23 cellular contexts compared by ENCODE assay signal in genomic region chr2:184057910-184058309, GRCh38.
DNase-seq lines count a peak whose midpoint lies in the region; ATAC-seq, FAIRE-seq and TF ChIP-seq lines count a peak whose summit lies in the region.
"Had no signal": no experiment of that assay in that cellular context is flagged by ENCODE, and none has a peak within 500 bp of the region (broad histone marks: within the 10 kb centered on the region; RNA-seq: fewer than 3 reads in every experiment).

No MANE protein-coding gene starts in this region.

- H3K4me2 ChIP-seq in HepG2 (ENCODE audit: low read depth, low read length): no peak overlapping the region
- H3K4me2 ChIP-seq in K562 (ENCODE audit: insufficient read depth, low read length): no peak overlapping the region
- H3K4me2 ChIP-seq in MM.1S (ENCODE audit: low read depth, low read length): no peak overlapping the region
- H3K4me2 ChIP-seq: BLaER1 had no signal

- H3K4me3 ChIP-seq in HepG2 (replicated peaks in 1 of 3; ENCODE audit: insufficient read depth in 1 of 3, low read depth in 2 of 3, low read length in 3 of 3) (no peak overlapping the region), right lobe of liver (no peak overlapping the region), K562 (no peak overlapping the region), MM.1S (ENCODE audit: low read length) (no peak overlapping the region)
- H3K4me3 ChIP-seq: BLaER1 had no signal

- H3K9me3 ChIP-seq in HepG2 (ENCODE audit: low read length) (no peaks in the 10 kb centered on the region), right lobe of liver (no peaks in the 10 kb centered on the region), K562 (replicated peaks; ENCODE audit: control insufficient read depth, insufficient read depth, low read depth, low read length) (no peaks in the 10 kb centered on the region), MM.1S (replicated peaks; ENCODE audit: insufficient read depth, low read length) (no peaks in the 10 kb centered on the region)
- H3K9me3 ChIP-seq: BE2C, BLaER1 had no signal

- intact Hi-C loops in HepG2 (cut with micrococcal nuclease; ENCODE audit: unreplicated experiment) (no loop called here), right lobe of liver (cut with DNase I) (no loop called here), K562 (cut with micrococcal nuclease) (loop anchor here (10.0 kb wide), 1 partner anchor 763 kb away; no protein-coding TSS in a partner anchor)

- no peak for TF ChIP-seq RAD21 in HepG2 (CRISPR knock-in tag; IDR thresholded peaks at IDR 0.05)
- no peak for TF ChIP-seq RAD21 in K562 (CRISPR knock-in tag; conservative IDR thresholded peaks at IDR 0.05 in 1 of 2, IDR thresholded peaks at IDR 0.05 in 1 of 2)

- CTCF ChIA-PET in HepG2 (lab: Yijun Ruan, JAX; ENCODE audit: low intra/inter-chr PET ratio, low total read pairs) (no interaction called here), K562 (lab: Yijun Ruan, JAX; ENCODE audit: low intra/inter-chr PET ratio) (no interaction called here)

- H3K79me2 ChIP-seq in HepG2 (ENCODE audit: insufficient read depth, low read length) (no peaks in the 10 kb centered on the region), K562 (ENCODE audit: control insufficient read depth, insufficient read depth, low read length) (no peaks in the 10 kb centered on the region), MM.1S (ENCODE audit: low read length) (no peaks in the 10 kb centered on the region)

- no peaks in the 10 kb centered on the region for H3K9me2 ChIP-seq in MM.1S (replicated peaks; ENCODE audit: insufficient read depth, low read length)

- 59% methylated on average over 4 of the region's 4 CpGs for WGBS in HepG2 (ENCODE audit: low lambda C conversion rate)
- 60% methylated on average over 3 of the region's 4 CpGs for WGBS in right lobe of liver (ENCODE audit: insufficient coverage, low coverage, low lambda C conversion rate, missing lambda C conversion rate)
- WGBS in K562 (ENCODE audit: insufficient coverage, low coverage, missing lambda C conversion rate): 19% methylated on average over 4 of the region's 4 CpGs

- H3F3A ChIP-seq in MM.1S (ENCODE audit: insufficient read depth, low read length): no peaks in the 10 kb centered on the region

- BruUV-seq in HepG2 (replicated peaks; lab: Mats Ljungman, UMichigan) (no TSS peak), K562 (replicated peaks; lab: Mats Ljungman, UMichigan) (no TSS peak)

- TF ChIP-seq CTCF in HepG2 (CRISPR knock-in tag; IDR thresholded peaks at IDR 0.05) (no peak), right lobe of liver (IDR thresholded peaks at IDR 0.05) (no peak), K562 (IDR thresholded peaks at IDR 0.05 in 2 of 3, conservative IDR thresholded peaks at IDR 0.05 in 1 of 3; ENCODE audit: insufficient read depth in 2 of 3, low read depth in 1 of 3, low read length in 3 of 3) (no peak), MM.1S (IDR thresholded peaks at IDR 0.05; ENCODE audit: low read length) (no peak)

- no peak overlapping the region for H3K27ac ChIP-seq in HepG2 (ENCODE audit: extremely low read length, insufficient read depth, low read length)
- no peak overlapping the region for H3K27ac ChIP-seq in right lobe of liver
- no peak overlapping the region for H3K27ac ChIP-seq in K562 (ENCODE audit: extremely low read depth, low read depth, low read length)
- no peak overlapping the region for H3K27ac ChIP-seq in MM.1S (ENCODE audit: low read length)
- H3K27ac ChIP-seq: 22Rv1, BLaER1 had no signal

- TF ChIP-seq EP300 in HepG2 (IDR thresholded peaks at IDR 0.05; ENCODE audit: low read depth in 2 of 2, low read length in 2 of 2): no peak
- no peak for TF ChIP-seq EP300 in HepG2 (CRISPR knock-in tag; IDR thresholded peaks at IDR 0.05; ENCODE audit: borderline replicate concordance)
- TF ChIP-seq EP300 in K562 (IDR thresholded peaks at IDR 0.05; ENCODE audit: low read length): no peak

- H4K20me1 ChIP-seq in HepG2 (ENCODE audit: insufficient read depth, low read length): no peaks in the 10 kb centered on the region
- H4K20me1 ChIP-seq in K562 (replicated peaks; ENCODE audit: control insufficient read depth, insufficient read depth, low read length): no peaks in the 10 kb centered on the region
- no peaks in the 10 kb centered on the region for H4K20me1 ChIP-seq in MM.1S (ENCODE audit: insufficient read depth, low read length)
- H4K20me1 ChIP-seq: BLaER1 had no signal

- H3K27me3 ChIP-seq in HepG2 (ENCODE audit: control insufficient read depth in 1 of 2, insufficient read depth in 2 of 2, low read length in 2 of 2): no peaks in the 10 kb centered on the region
- H3K27me3 ChIP-seq in right lobe of liver: no peaks in the 10 kb centered on the region
- H3K27me3 ChIP-seq in K562 (ENCODE audit: control insufficient read depth in 2 of 2, insufficient read depth in 2 of 2, low read length in 2 of 2): no peaks in the 10 kb centered on the region
- H3K27me3 ChIP-seq in MM.1S (replicated peaks; ENCODE audit: insufficient read depth, low read length): no peaks in the 10 kb centered on the region
- H3K27me3 ChIP-seq: BE2C, BLaER1 had no signal

- ATAC-seq in HepG2: no peak
- ATAC-seq in right lobe of liver: no peak
- ATAC-seq in K562: no peak

- FAIRE-seq in HepG2 (lab: Jason Lieb, UNC) (no peak), K562 (lab: Jason Lieb, UNC) (no peak)
- FAIRE-seq: GM12891, GM19239 had no signal

- TF ChIP-seq POLR2A in HepG2 (IDR thresholded peaks at IDR 0.05; ENCODE audit: insufficient read depth in 1 of 2, low read depth in 2 of 2, low read length in 2 of 2) (no peak), right lobe of liver (IDR thresholded peaks at IDR 0.05) (no peak), K562 (conservative IDR thresholded peaks at IDR 0.05) (no peak)

- H3K36me3 ChIP-seq in HepG2 (replicated peaks in 1 of 2; ENCODE audit: control insufficient read depth in 1 of 2, insufficient read depth in 2 of 2, low read length in 2 of 2) (no peaks in the 10 kb centered on the region), right lobe of liver (no peaks in the 10 kb centered on the region), K562 (ENCODE audit: control insufficient read depth, insufficient read depth, low read length) (no peaks in the 10 kb centered on the region), MM.1S (replicated peaks; ENCODE audit: insufficient read depth, low read length) (no peaks in the 10 kb centered on the region)
- H3K36me3 ChIP-seq: BE2C, BLaER1 had no signal

- DNase-seq in HepG2 (ENCODE audit: low spot score): no peak
- no peak for DNase-seq in right lobe of liver
- no peak for DNase-seq in K562 (ENCODE audit: extremely low read depth in 1 of 4, low spot score in 3 of 4)
- no peak for DNase-seq in effector CD4-positive, alpha-beta T cell
- DNase-seq in MM.1S: no peak
- DNase-seq: ACHN; BE2C; C1 segment of cervical spinal cord; CD4-positive, alpha-beta memory T cell; CD4-positive, CD25-positive, alpha-beta regulatory T cell; CD8-positive, alpha-beta memory T cell; COR-L47; DMS 273 treated with DMSO at 0.1 percent for 48 hours; DMS153; DMS53; DMS79; DND-41; EL; GDM1 had no signal

- H3K4me1 ChIP-seq in HepG2 (ENCODE audit: insufficient read depth, low read length) (no peaks in the 10 kb centered on the region), right lobe of liver (no peaks in the 10 kb centered on the region), K562 (replicated peaks in 1 of 2; ENCODE audit: control insufficient read depth in 2 of 2, insufficient read depth in 2 of 2, low read length in 2 of 2) (no peaks in the 10 kb centered on the region), MM.1S (ENCODE audit: low read length) (no peaks in the 10 kb centered on the region)
- H3K4me1 ChIP-seq: BE2C, BLaER1 had no signal

- POLR2A ChIA-PET in HepG2 (lab: Yijun Ruan, JAX): no interaction called here
- POLR2A ChIA-PET in K562 (lab: Yijun Ruan, JAX): no interaction called here

- no peaks in the 10 kb centered on the region for H3K9me1 ChIP-seq in K562 (ENCODE audit: control insufficient read depth, insufficient read depth, low read length)

- no peak overlapping the region for H3K9ac ChIP-seq in HepG2 (ENCODE audit: insufficient read depth, low read depth, low read length)
- H3K9ac ChIP-seq in K562 (ENCODE audit: insufficient read depth in 1 of 2, low read depth in 2 of 2, low read length in 2 of 2): no peak overlapping the region
- no peak overlapping the region for H3K9ac ChIP-seq in MM.1S (ENCODE audit: low read length)
- H3K9ac ChIP-seq: BLaER1 had no signal

- in situ Hi-C loops in HepG2 (cut with HindIII; ENCODE audit: extremely low pct_ligation_motif_present, low pct_unique_long_range_greater_than_20kb) (no loop called here), K562 (cut with MboI) (no loop called here)

- no peak overlapping the region for H2AFZ ChIP-seq in HepG2 (ENCODE audit: low read length)
- no peak overlapping the region for H2AFZ ChIP-seq in K562 (ENCODE audit: low read depth, low read length)
- H2AFZ ChIP-seq in MM.1S (ENCODE audit: low read length): no peak overlapping the region

TF ChIP-seq in HepG2, 621 proteins besides CTCF, POLR2A, EP300 and RAD21:
- TF ChIP-seq MAFF (IDR thresholded peaks at IDR 0.05; ENCODE audit: low read depth, low read length) (peak; percentile 94), ATF5 (CRISPR knock-in tag; IDR thresholded peaks at IDR 0.05; ENCODE audit: low read depth) (no peak), ZNF670 (CRISPR knock-in tag; IDR thresholded peaks at IDR 0.05; ENCODE audit: borderline replicate concordance) (no peak), FOXA3 (CRISPR knock-in tag; IDR thresholded peaks at IDR 0.05) (no peak), DNMT1 (CRISPR knock-in tag; IDR thresholded peaks at IDR 0.05) (no peak), MAFK (conservative IDR thresholded peaks at IDR 0.05 in 1 of 2, IDR thresholded peaks at IDR 0.05 in 1 of 2; ENCODE audit: low read length in 2 of 2) (peak; percentile 93 to 96)

TF ChIP-seq in K562, 482 proteins besides CTCF, POLR2A, EP300 and RAD21 (continues in another document):
- no peak for TF ChIP-seq STAT5B (CRISPR knock-in tag; IDR thresholded peaks at IDR 0.05)
- TF ChIP-seq NFE2 (IDR thresholded peaks at IDR 0.05; ENCODE audit: low read depth): no peak
- peak; percentile 82 for TF ChIP-seq MAFK (IDR thresholded peaks at IDR 0.05; ENCODE audit: low read length)
- no peak for TF ChIP-seq CAMTA2 (CRISPR knock-in tag; conservative IDR thresholded peaks at IDR 0.05)
- no peak for TF ChIP-seq POLR2G (IDR thresholded peaks at IDR 0.05; ENCODE audit: low read depth, low read length)
- peak; percentile 67 for TF ChIP-seq MAFG (tag; conservative IDR thresholded peaks at IDR 0.05)
- TF ChIP-seq HNRNPUL1 (IDR thresholded peaks at IDR 0.05; ENCODE audit: low read length): no peak
- TF ChIP-seq C11orf30 (IDR thresholded peaks at IDR 0.05; ENCODE audit: low read depth): peak; percentile 62; the same call in 1 of the 2 replicates
- TF ChIP-seq DLX4 (CRISPR knock-in tag; IDR thresholded peaks at IDR 0.05): no peak
- TF ChIP-seq ZNF316 (IDR thresholded peaks at IDR 0.05): peak; percentile 80
- no peak for TF ChIP-seq SNIP1 (IDR thresholded peaks at IDR 0.05; ENCODE audit: low read depth)
- TF ChIP-seq KLF16 (IDR thresholded peaks at IDR 0.05): no peak
- TF ChIP-seq KAT8 (IDR thresholded peaks at IDR 0.05; ENCODE audit: low read depth): no peak

Comparison
In these comparisons a context has a peak if more than half of its experiments do, and no peak if none do; other contexts are left out.
1. Of the 241 proteins assayed by ChIP-seq in both HepG2 and K562: peak only in HepG2: none; only in K562: MAFG; in both: MAFF and MAFK; in neither: 238.